In genomic region chr1:38872401-38873026, GRCh38 we compare ENCODE assay signal across 1 cellular context.
TF ChIP-seq lines count a peak whose summit lies in the region.

No MANE protein-coding gene starts in this region.

TF ChIP-seq in WTC11, 78 proteins besides CTCF, POLR2A, EP300 and RAD21 (continued from another document):
- TF ChIP-seq ZMAT4 (CRISPR knock-in tag; IDR thresholded peaks at IDR 0.05): no peak
- TF ChIP-seq MLX (CRISPR knock-in tag; IDR thresholded peaks at IDR 0.05): no peak
